ENCODE assay signal across 8 cellular contexts in the genomic region with DNA sequence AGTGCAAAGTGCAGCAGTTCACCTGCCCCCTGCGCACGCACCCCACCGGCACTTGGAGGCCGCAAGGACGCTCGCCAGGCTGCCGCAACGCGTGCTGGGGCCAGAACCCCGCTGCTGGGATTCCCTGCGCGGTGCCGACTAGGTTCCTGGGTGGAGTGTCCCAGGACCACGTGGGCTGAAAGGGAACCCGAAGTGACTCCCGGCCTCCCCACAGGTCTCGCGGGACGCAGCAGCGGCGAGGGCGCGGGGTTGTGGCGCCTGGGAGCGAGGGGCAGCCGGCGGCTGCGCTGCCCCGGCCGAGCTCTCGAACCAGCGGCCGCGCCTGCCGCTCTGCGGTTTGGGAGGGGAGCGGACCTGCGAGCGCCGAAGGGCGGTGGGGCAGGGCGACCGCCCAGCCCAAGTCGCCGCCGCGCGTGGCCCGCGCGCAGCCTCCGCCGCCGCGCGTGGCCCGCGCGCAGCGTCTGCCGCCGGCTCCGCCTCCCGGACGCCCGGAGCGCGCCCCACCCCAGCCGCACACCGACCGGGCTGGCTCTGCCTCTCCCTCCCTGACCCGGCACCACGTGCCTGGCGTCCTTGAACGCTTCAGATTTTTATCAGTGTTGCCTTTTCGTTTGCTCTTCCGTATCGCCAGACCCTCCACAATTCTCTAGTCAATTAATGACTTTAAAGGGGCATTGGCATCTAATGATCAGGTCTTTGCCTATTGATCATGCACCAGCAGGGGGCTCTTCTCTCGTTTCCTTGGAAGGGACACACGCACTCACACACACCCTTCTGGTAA. TPM values are rescaled to one million over a fixed set of nuclear protein-coding genes. Genes with fewer than 3 reads are reported as not detected.
DNase-seq lines count a peak whose midpoint lies in the region; ATAC-seq and TF ChIP-seq lines count a peak whose summit lies in the region.

A gene (minus strand): TSS at position 475 of the 781 bp plus-strand sequence. CDS start 2,230 bp downstream, outside the sequence.

- peak; percentile 55 for TF ChIP-seq CTCF in endothelial cell (IDR thresholded peaks at IDR 0.05; ENCODE audit: unreplicated experiment)

- H3K27ac Mint-ChIP-seq in CD4-positive, alpha-beta memory T cell = peak within 1 kb of the TSS; percentile 57 to 96 (median 92)
- H3K27ac Mint-ChIP-seq in endothelial cell (ENCODE audit: unreplicated experiment) = peak within 1 kb of the TSS; percentile 68

- POLR2A ChIA-PET in CD4-positive, alpha-beta memory T cell (lab: Charles Lee; ENCODE audit: partially characterized antibody) = no interaction called here

- peak within 1 kb of the TSS; percentile 23 for H3K27ac ChIP-seq in CD4-positive, alpha-beta memory T cell (ENCODE audit: low read depth, low read length)

- peaks cover 10% of the 10 kb centered on the region for H3K4me1 ChIP-seq in CD4-positive, alpha-beta memory T cell (ENCODE audit: insufficient read depth, low read length)
- H3K4me1 ChIP-seq in mucosa of stomach (ENCODE audit: control insufficient read depth, insufficient read depth, low read length) = peaks cover 4% of the 10 kb centered on the region

- no peaks in the 10 kb centered on the region for H3K36me3 ChIP-seq in CD4-positive, alpha-beta memory T cell (ENCODE audit: insufficient read depth, low read length)
- no peaks in the 10 kb centered on the region for H3K36me3 ChIP-seq in mucosa of stomach (ENCODE audit: control insufficient read depth, insufficient read depth, low read length)

- ATAC-seq in GM19324 (IDR thresholded peaks at IDR 0.05; ENCODE audit: low FRiP score, unreplicated experiment) = peak; percentile 99
- ATAC-seq in HG03442 (IDR thresholded peaks at IDR 0.05; ENCODE audit: unreplicated experiment) = peak; percentile 94

- intact Hi-C loops in CD4-positive, alpha-beta memory T cell (cut with micrococcal nuclease) = loop anchor here (1.0 kb wide), 2 partner anchors 10 to 60 kb away; a partner anchor contains a TSS

- CTCF ChIA-PET in CD4-positive, alpha-beta memory T cell (lab: Charles Lee; ENCODE audit: partially characterized antibody) = interaction anchor here (1.2 to 1.5 kb wide), 2 partner anchors 8 to 1537 kb away, joined by 3 to 4 read pairs; no protein-coding TSS in a partner anchor

- peaks cover 0 to 1% (median 0%) of the 10 kb centered on the region in 8 donors for H3K9me3 Mint-ChIP-seq in CD4-positive, alpha-beta memory T cell
- H3K9me3 Mint-ChIP-seq in endothelial cell (ENCODE audit: unreplicated experiment) = no peaks in the 10 kb centered on the region

- H3K27me3 Mint-ChIP-seq in CD4-positive, alpha-beta memory T cell = no peaks in the 10 kb centered on the region
- peaks cover 1% of the 10 kb centered on the region for H3K27me3 Mint-ChIP-seq in endothelial cell (ENCODE audit: unreplicated experiment)

- DNase-seq in CD4-positive, alpha-beta memory T cell = peak; percentile 67 to 75 (median 71)
- peak; percentile 67 for DNase-seq in NCI-H82 treated with DMSO at 0.1 percent for 48 hours (lab: John Stamatoyannopoulos, UW; ENCODE audit: unreplicated experiment)
- DNase-seq in activated CD8-positive, alpha-beta memory T cell treated with anti-CD3 and anti-CD28 coated beads, Interleukin-2, amount 50 U/mL, for 1 hour (ENCODE audit: extremely low read depth) = peak; percentile 7
- DNase-seq in endothelial cell (ENCODE audit: low spot score) = peak; percentile 64
- peak; percentile 19 to 24 for DNase-seq in stimulated activated CD8-positive, alpha-beta memory T cell treated with anti-CD3 and anti-CD28 coated beads, Interleukin-7, amount 100 ng/mL, for 1 hour (ENCODE audit: low read depth in 2 of 2)

- no peaks in the 10 kb centered on the region for H3K9me3 ChIP-seq in CD4-positive, alpha-beta memory T cell (ENCODE audit: control insufficient read depth in 1 of 2, low read length in 2 of 2)
- H3K9me3 ChIP-seq in mucosa of stomach (ENCODE audit: control insufficient read depth, low read length) = no peaks in the 10 kb centered on the region

- peaks cover 3 to 10% (median 7%) of the 10 kb centered on the region in 4 donors for H3K4me1 Mint-ChIP-seq in CD4-positive, alpha-beta memory T cell
- H3K4me1 Mint-ChIP-seq in endothelial cell (ENCODE audit: unreplicated experiment) = peaks cover 3% of the 10 kb centered on the region

- no peaks in the 10 kb centered on the region for H3K27me3 ChIP-seq in CD4-positive, alpha-beta memory T cell (ENCODE audit: insufficient read depth, low read length)
- no peaks in the 10 kb centered on the region for H3K27me3 ChIP-seq in mucosa of stomach (ENCODE audit: control insufficient read depth, insufficient read depth, low read length)

- peak within 1 kb of the TSS; percentile 64 for H3K9ac ChIP-seq in mucosa of stomach (ENCODE audit: low read length)

- peak within 1 kb of the TSS; percentile 53 to 73 for H3K4me3 ChIP-seq in CD4-positive, alpha-beta memory T cell (ENCODE audit: low read length in 2 of 2)
- peak within 1 kb of the TSS; percentile 70 for H3K4me3 ChIP-seq in mucosa of stomach (ENCODE audit: low read length)

- peaks cover 0 to 2% of the 10 kb centered on the region in 2 donors for H3K36me3 Mint-ChIP-seq in CD4-positive, alpha-beta memory T cell
- H3K36me3 Mint-ChIP-seq in endothelial cell (ENCODE audit: low read depth, unreplicated experiment) = no peaks in the 10 kb centered on the region

- peak within 1 kb of the TSS; percentile 93 to 100 (median 98) for H3K4me3 Mint-ChIP-seq in CD4-positive, alpha-beta memory T cell
- H3K4me3 Mint-ChIP-seq in endothelial cell (ENCODE audit: unreplicated experiment) = peak within 1 kb of the TSS; percentile 97

RNA-seq across cellular contexts. Expression of the gene that starts here (rescaled TPM):
- 1 to 10 TPM; 1.9 to 2.3 TPM for total RNA-seq in CD4-positive, alpha-beta memory T cell
- 1 to 10 TPM; 1.6 to 2.7 TPM for polyA plus RNA-seq in CD4-positive, alpha-beta memory T cell
- 1.0 TPM for total RNA-seq in endothelial cell (ENCODE audit: unreplicated experiment)

Comparison
In these comparisons a context has a peak if more than half of its experiments do, and no peak if none do; other contexts are left out.
1. Peak in every context shown above with its lines: DNase-seq, ATAC-seq, H3K4me3 ChIP-seq and H3K27ac ChIP-seq.
2. DNase-seq: peak in every context shown above with its lines; median percentile 71 in CD4-positive, alpha-beta memory T cell; 67 in NCI-H82 treated with DMSO at 0.1 percent for 48 hours; 64 in endothelial cell; 22 in stimulated activated CD8-positive, alpha-beta memory T cell treated with anti-CD3 and anti-CD28 coated beads, Interleukin-7, amount 100 ng/mL, for 1 hour; 7 in activated CD8-positive, alpha-beta memory T cell treated with anti-CD3 and anti-CD28 coated beads, Interleukin-2, amount 50 U/mL, for 1 hour.